In genomic region chr21:28884481-28884880, GRCh38 we compare ENCODE assay signal across 8 cellular contexts.
DNase-seq lines count a peak whose midpoint lies in the region; ATAC-seq and TF ChIP-seq lines count a peak whose summit lies in the region.

No MANE protein-coding gene starts in this region.

- H3K27ac Mint-ChIP-seq in Caco-2 (ENCODE audit: unreplicated experiment), result peak overlapping the region; percentile 99

- DNase-seq in Caco-2 (no peak), PC-9 (no peak), dorsolateral prefrontal cortex (no peak), HPDE6-E6E7 (ENCODE audit: extremely low spot score) (no peak)
- DNase-seq in activated CD8-positive, alpha-beta memory T cell treated with anti-CD3 and anti-CD28 coated beads, Interleukin-2, amount 50 U/mL, for 4 hours, result no peak

- no peaks in the 10 kb centered on the region for H3K79me2 ChIP-seq in PC-9 (ENCODE audit: low read depth)

- H2AFZ ChIP-seq in PC-9, result peak overlapping the region; percentile 97

- no TSS peak for BruUV-seq in Caco-2 (replicated peaks; lab: Mats Ljungman, UMichigan)
- BruUV-seq in PC-9 (replicated peaks; lab: Mats Ljungman, UMichigan), result no TSS peak

- peaks cover 8% of the 10 kb centered on the region for H3K27me3 Mint-ChIP-seq in Caco-2 (ENCODE audit: insufficient read depth, unreplicated experiment)

- H3K9me3 ChIP-seq in Caco-2, result no peaks in the 10 kb centered on the region
- no peaks in the 10 kb centered on the region for H3K9me3 ChIP-seq in PC-9 (ENCODE audit: insufficient read depth, low read depth)
- H3K9me3 ChIP-seq in muscle layer of colon (ENCODE audit: low read length), result no peaks in the 10 kb centered on the region

- intact Hi-C loops in Caco-2 (cut with micrococcal nuclease; ENCODE audit: unreplicated experiment), result no loop called here
- intact Hi-C loops in PC-9 (cut with micrococcal nuclease; ENCODE audit: unreplicated experiment), result no loop called here
- intact Hi-C loops in dorsolateral prefrontal cortex (cut with DNase I), result loop anchor here in 1 of 2 donors (10.0 kb wide), 1 partner anchor 110 kb away; the partner anchor contains the start of gene LTN1

- peak overlapping the region; percentile 99 for H3K4me3 Mint-ChIP-seq in Caco-2 (ENCODE audit: unreplicated experiment)

- H3K4me2 ChIP-seq in PC-9, result peak overlapping the region; percentile 90

- H3K9me3 Mint-ChIP-seq in Caco-2 (ENCODE audit: unreplicated experiment), result no peaks in the 10 kb centered on the region

- CTCF ChIA-PET in Caco-2 (lab: Charles Lee) (no interaction called here), PC-9 (lab: Charles Lee) (no interaction called here)

- H3K9ac ChIP-seq in muscle layer of colon (ENCODE audit: low read length), result peak overlapping the region; percentile 13

- no peaks in the 10 kb centered on the region for H3K27me3 ChIP-seq in Caco-2 (replicated peaks; ENCODE audit: control insufficient read depth, insufficient read depth, low read length)
- peaks cover 7% of the 10 kb centered on the region for H3K27me3 ChIP-seq in PC-9 (ENCODE audit: insufficient read depth, low read depth)
- H3K27me3 ChIP-seq in dorsolateral prefrontal cortex, result no peaks in the 10 kb centered on the region
- no peaks in the 10 kb centered on the region for H3K27me3 ChIP-seq in muscle layer of colon (ENCODE audit: control insufficient read depth in 1 of 2, insufficient read depth in 2 of 2, low read length in 2 of 2)

- no peaks in the 10 kb centered on the region for H3K4me1 Mint-ChIP-seq in Caco-2 (ENCODE audit: low read depth, unreplicated experiment)

- ATAC-seq in GM21576 (IDR thresholded peaks at IDR 0.05; ENCODE audit: unreplicated experiment), result peak; percentile 27
- ATAC-seq in GM18861 (IDR thresholded peaks at IDR 0.05; ENCODE audit: unreplicated experiment), result no peak

- H3K4me3 ChIP-seq in Caco-2 (ENCODE audit: low read depth, low read length), result peak overlapping the region; percentile 72
- H3K4me3 ChIP-seq in PC-9, result peak overlapping the region; percentile 81
- H3K4me3 ChIP-seq in dorsolateral prefrontal cortex, result peak overlapping the region; percentile 42 to 94 (median 77)
- peak overlapping the region; percentile 58 to 71 for H3K4me3 ChIP-seq in muscle layer of colon (ENCODE audit: low read depth in 1 of 2, low read length in 2 of 2)

- H3K36me3 ChIP-seq in Caco-2 (ENCODE audit: control insufficient read depth, insufficient read depth, low read length) (no peaks in the 10 kb centered on the region), PC-9 (ENCODE audit: low read depth) (peaks cover 8% of the 10 kb centered on the region), muscle layer of colon (ENCODE audit: insufficient read depth, low read length) (peaks cover 8% of the 10 kb centered on the region)

- H3K27ac ChIP-seq in PC-9 (no peak overlapping the region; the same call in 1 of the 2 replicates), dorsolateral prefrontal cortex (peak overlapping the region in 57 of 59 donors; percentile 5 to 97 (median 89)), muscle layer of colon (ENCODE audit: low read depth, low read length) (peak overlapping the region; percentile 79)

- H4K20me1 ChIP-seq in PC-9 (ENCODE audit: insufficient read depth), result no peaks in the 10 kb centered on the region

- H3K4me1 ChIP-seq in Caco-2 (0 out of 2 replicates have a peak, but pooled peaks cover 8% of the 10 kb centered on the region), PC-9 (replicated peaks; ENCODE audit: insufficient read depth) (peaks cover 16% of the 10 kb centered on the region), muscle layer of colon (ENCODE audit: insufficient read depth, low read length) (peaks cover 7% of the 10 kb centered on the region)

- POLR2A ChIA-PET in Caco-2 (lab: Charles Lee) (no interaction called here), PC-9 (lab: Charles Lee; ENCODE audit: unreplicated experiment) (no interaction called here)

- no peaks in the 10 kb centered on the region for H3K9me2 ChIP-seq in PC-9 (ENCODE audit: insufficient read depth)

- no peak for TF ChIP-seq CTCF in Caco-2 (IDR thresholded peaks at IDR 0.05; ENCODE audit: insufficient read depth in 1 of 2, low read depth in 1 of 2, low read length in 1 of 2, severe bottlenecking in 1 of 2, unreplicated experiment in 1 of 2)
- TF ChIP-seq CTCF in PC-9 (conservative IDR thresholded peaks at IDR 0.05), result no peak
- no peak for TF ChIP-seq CTCF in dorsolateral prefrontal cortex (IDR thresholded peaks at IDR 0.05 in 54 of 56, conservative IDR thresholded peaks at IDR 0.05 in 2 of 56; ENCODE audit: low read depth in 1 of 56, partially characterized antibody in 56 of 56)

- H3K36me3 Mint-ChIP-seq in Caco-2 (ENCODE audit: insufficient read depth, unreplicated experiment), result peaks cover 21% of the 10 kb centered on the region

- H3F3A ChIP-seq in PC-9 (ENCODE audit: insufficient read depth, low read depth), result no peaks in the 10 kb centered on the region
